7 cellular contexts compared by ENCODE assay signal in genomic region chr5:75716715-75717081, GRCh38. TPM values are rescaled to one million over a fixed set of nuclear protein-coding genes. Genes with fewer than 3 reads are reported as not detected.
DNase-seq lines count a peak whose midpoint lies in the region; ATAC-seq and TF ChIP-seq lines count a peak whose summit lies in the region.

No MANE protein-coding gene starts in this region.

- peak overlapping the region; percentile 96 for H3K27ac Mint-ChIP-seq in endothelial cell (ENCODE audit: unreplicated experiment)
- peak overlapping the region; percentile 98 for H3K27ac Mint-ChIP-seq in osteocyte (ENCODE audit: unreplicated experiment)

- H3K36me3 ChIP-seq in HEK293 (ENCODE audit: control insufficient read depth in 2 of 2, insufficient read depth in 1 of 2, low read length in 2 of 2), result peaks cover 0 to 21% of the 10 kb centered on the region in 2 experiments; a peak in 2 of 3 replicates

- H3K27me3 Mint-ChIP-seq in endothelial cell (ENCODE audit: unreplicated experiment), result peaks cover 2% of the 10 kb centered on the region
- peaks cover 19% of the 10 kb centered on the region for H3K27me3 Mint-ChIP-seq in osteocyte (ENCODE audit: unreplicated experiment)

- H3K27ac ChIP-seq in HEK293 (ENCODE audit: extremely low read depth, low read depth, low read length), result peak overlapping the region; percentile 59

- peak; percentile 27 for DNase-seq in OCI-M2 (lab: John Stamatoyannopoulos, UW; ENCODE audit: unreplicated experiment)
- no peak for DNase-seq in endothelial cell (ENCODE audit: low spot score)
- DNase-seq in osteocyte (ENCODE audit: extremely low spot score, unreplicated experiment), result no peak
- no peak for DNase-seq in NCI-H2107 (lab: John Stamatoyannopoulos, UW)
- DNase-seq in DMS53 (lab: John Stamatoyannopoulos, UW), result no peak

- H3K9me3 ChIP-seq in HEK293 (ENCODE audit: control insufficient read depth, insufficient read depth, low read depth, low read length), result no peaks in the 10 kb centered on the region

- H3K36me3 Mint-ChIP-seq in endothelial cell (ENCODE audit: low read depth, unreplicated experiment), result peaks cover 4% of the 10 kb centered on the region
- H3K36me3 Mint-ChIP-seq in osteocyte (ENCODE audit: unreplicated experiment), result peaks cover 6% of the 10 kb centered on the region

- H3K9me3 Mint-ChIP-seq in endothelial cell (ENCODE audit: unreplicated experiment), result no peaks in the 10 kb centered on the region
- no peaks in the 10 kb centered on the region for H3K9me3 Mint-ChIP-seq in osteocyte (ENCODE audit: unreplicated experiment)

- H3K4me1 Mint-ChIP-seq in endothelial cell (ENCODE audit: unreplicated experiment), result peaks cover 11% of the 10 kb centered on the region
- peaks cover 24% of the 10 kb centered on the region for H3K4me1 Mint-ChIP-seq in osteocyte (ENCODE audit: unreplicated experiment)

- POLR2A ChIA-PET in HEK293 (lab: Yijun Ruan, JAX), result interaction anchor here (1.0 to 1.6 kb wide), 8 partner anchors 9 to 396 kb away, joined by 3 to 10 read pairs (median 4); partner anchors contain the start of genes HMGCR and POLK

- CTCF ChIA-PET in HEK293 (lab: Yijun Ruan, JAX), result no interaction called here

- H3K4me3 ChIP-seq in HEK293 (ENCODE audit: low read depth, low read length), result peak overlapping the region; percentile 74

- peak overlapping the region; percentile 98 for H3K4me3 Mint-ChIP-seq in endothelial cell (ENCODE audit: unreplicated experiment)
- H3K4me3 Mint-ChIP-seq in osteocyte (ENCODE audit: unreplicated experiment), result peak overlapping the region; percentile 100

- peak; percentile 20 for ATAC-seq in GM18858 (IDR thresholded peaks at IDR 0.05; ENCODE audit: unreplicated experiment)

- peaks cover 3% of the 10 kb centered on the region; the same call in 1 of the 2 replicates for H3K4me1 ChIP-seq in HEK293 (ENCODE audit: control insufficient read depth, insufficient read depth, low read length)

- no peak for TF ChIP-seq CTCF in HEK293 (tag by site-specific recombination; IDR thresholded peaks at IDR 0.05)
- no peak for TF ChIP-seq CTCF in endothelial cell (IDR thresholded peaks at IDR 0.05; ENCODE audit: unreplicated experiment)
- TF ChIP-seq CTCF in osteocyte (IDR thresholded peaks at IDR 0.05), result no peak

TF ChIP-seq in HEK293, 187 proteins besides CTCF, POLR2A, EP300 and RAD21:
- no peak for TF ChIP-seq ATF2 (tag by site-specific recombination; IDR thresholded peaks at IDR 0.05; ENCODE audit: low read depth)
- no peak for TF ChIP-seq ZNF629 (tag by site-specific recombination; IDR thresholded peaks at IDR 0.05)
- no peak for TF ChIP-seq ZNF350 (tag by site-specific recombination; IDR thresholded peaks at IDR 0.05)
- no peak for TF ChIP-seq ZNF416 (tag by site-specific recombination; IDR thresholded peaks at IDR 0.05)
- TF ChIP-seq ZNF501 (tag by site-specific recombination; IDR thresholded peaks at IDR 0.05), result no peak
- no peak for TF ChIP-seq ZNF211 (tag by site-specific recombination; IDR thresholded peaks at IDR 0.05; ENCODE audit: low read depth)
- no peak for TF ChIP-seq SP7 (tag by site-specific recombination; IDR thresholded peaks at IDR 0.05)
- no peak for TF ChIP-seq KLF7 (tag by site-specific recombination; IDR thresholded peaks at IDR 0.05; ENCODE audit: borderline replicate concordance)
- no peak for TF ChIP-seq ZNF18 (tag by site-specific recombination; IDR thresholded peaks at IDR 0.05)
- TF ChIP-seq ZBTB48 (tag by site-specific recombination; IDR thresholded peaks at IDR 0.05), result no peak
- no peak for TF ChIP-seq PATZ1 (tag by site-specific recombination; IDR thresholded peaks at IDR 0.05)
- TF ChIP-seq ZNF768 (tag by site-specific recombination; IDR thresholded peaks at IDR 0.05), result no peak
- TF ChIP-seq ZNF292 (tag by site-specific recombination; IDR thresholded peaks at IDR 0.05; ENCODE audit: borderline replicate concordance, low read depth), result no peak
- no peak for TF ChIP-seq ZNF23 (tag by site-specific recombination; IDR thresholded peaks at IDR 0.05; ENCODE audit: borderline replicate concordance)
- no peak for TF ChIP-seq FEZF1 (tag by site-specific recombination; IDR thresholded peaks at IDR 0.05)
- TF ChIP-seq IKZF3 (tag by site-specific recombination; IDR thresholded peaks at IDR 0.05), result no peak
- no peak for TF ChIP-seq ZFHX2 (tag by site-specific recombination; conservative IDR thresholded peaks at IDR 0.05)

RNA-seq across cellular contexts. Expression of gene POC5, which starts 0.5 kb away (rescaled TPM):
- total RNA-seq in endothelial cell (ENCODE audit: unreplicated experiment) (9.5 TPM), osteocyte (9.9 and 11.8 TPM in 2 replicates)
